Comparison of ENCODE assay signal across 10 cellular contexts in genomic region chr2:218517434-218518206, GRCh38. TPM values are rescaled to one million over a fixed set of nuclear protein-coding genes. Genes with fewer than 3 reads are reported as not detected.
DNase-seq lines count a peak whose midpoint lies in the region; ATAC-seq and TF ChIP-seq lines count a peak whose summit lies in the region.
"Had no signal": no experiment of that assay in that cellular context is flagged by ENCODE, and none has a peak within 500 bp of the region (broad histone marks: within the 10 kb centered on the region; RNA-seq: fewer than 3 reads in every experiment).

No MANE protein-coding gene starts in this region.

- no peak overlapping the region for H4K5ac ChIP-seq in IMR-90 (ENCODE audit: low read depth, low read length)

- CTCF ChIA-PET in IMR-90 (lab: Yijun Ruan, JAX) = no interaction called here

- no peak overlapping the region for H3K18ac ChIP-seq in IMR-90 (ENCODE audit: low read depth, low read length)

- 100% methylated on average over 1 of the region's 5 CpGs; no CpG with 5 or more reads in 1 of the 2 experiments for WGBS in IMR-90 (ENCODE audit: extremely low coverage in 2 of 2, insufficient read length in 1 of 2), 2 experiments

- POLR2A ChIA-PET in IMR-90 (lab: Charles Lee; ENCODE audit: unreplicated experiment) = interaction anchor here (0.7 kb wide), 1 partner anchor 690 kb away, joined by 3 read pairs; no protein-coding TSS in a partner anchor

- no peaks in the 10 kb centered on the region for H3K4me1 ChIP-seq in IMR-90 (ENCODE audit: control insufficient read depth, insufficient read depth, low read length)

- no peak overlapping the region for H2AK9ac ChIP-seq in IMR-90 (replicated peaks; ENCODE audit: low read depth, low read length, poor library complexity)

- H3K4ac ChIP-seq in IMR-90 (ENCODE audit: low read depth, low read length) = no peak overlapping the region

- no TSS peak for BruUV-seq in IMR-90 (replicated peaks; lab: Mats Ljungman, UMichigan)

- no peak for TF ChIP-seq RAD21 in IMR-90 (IDR thresholded peaks at IDR 0.05; ENCODE audit: low read length)

- peaks cover 6% of the 10 kb centered on the region for H3K4me1 Mint-ChIP-seq in stimulated activated memory B cell treated with anti-CD40 and anti-IgM and Interleukin-4, amounts not matched to agents 10 μg/mL and 1 μg/mL and 100 μg/mL, for 72 hours

- H3K27me3 Mint-ChIP-seq in stimulated activated memory B cell treated with anti-CD40 and anti-IgM and Interleukin-4, amounts not matched to agents 10 μg/mL and 1 μg/mL and 100 μg/mL, for 72 hours = no peaks in the 10 kb centered on the region

- H3K4me2 ChIP-seq in IMR-90 (ENCODE audit: low read depth, low read length) = no peak overlapping the region

- H2AFZ ChIP-seq in IMR-90 (replicated peaks; ENCODE audit: low read length, poor library complexity) = no peak overlapping the region

- no peak overlapping the region for H4K91ac ChIP-seq in IMR-90 (ENCODE audit: insufficient read depth, low read depth, low read length)

- H2AK5ac ChIP-seq in IMR-90 (ENCODE audit: low read depth, low read length) = no peak overlapping the region

- H4K20me1 ChIP-seq in IMR-90 (ENCODE audit: insufficient read depth, low read length) = no peaks in the 10 kb centered on the region

- no peak overlapping the region for H2BK20ac ChIP-seq in IMR-90 (ENCODE audit: low read depth, low read length)

- no peak overlapping the region for H3K4me3 ChIP-seq in IMR-90 (ENCODE audit: insufficient read depth, low read depth, low read length)

- peaks cover 0 to 3% of the 10 kb centered on the region in 2 experiments; a peak in 2 of 4 replicates for H3K79me1 ChIP-seq in IMR-90 (ENCODE audit: low read depth in 1 of 2, low read length in 2 of 2)

- no peak overlapping the region for H3K4me3 Mint-ChIP-seq in stimulated activated memory B cell treated with anti-CD40 and anti-IgM and Interleukin-4, amounts not matched to agents 10 μg/mL and 1 μg/mL and 100 μg/mL, for 72 hours

- no peak overlapping the region for H3K9ac ChIP-seq in IMR-90 (ENCODE audit: low read depth, low read length)

- peaks cover 5% of the 10 kb centered on the region for H3K36me3 ChIP-seq in IMR-90 (ENCODE audit: control insufficient read depth, insufficient read depth, low read length)

- H3K9me3 ChIP-seq in IMR-90 (ENCODE audit: control insufficient read depth, insufficient read depth, low read length) = no peaks in the 10 kb centered on the region

- DNase-seq in IMR-90 (no peak), kidney tubule cell (ENCODE audit: low spot score) (peak; percentile 1), AG08396 (ENCODE audit: low spot score) (no peak), NOMO-1 (lab: John Stamatoyannopoulos, UW; ENCODE audit: unreplicated experiment in 2 of 2) (no peak), Right ventricle myocardium inferior (ENCODE audit: missing footprints) (no peak)
- DNase-seq: midbrain, PC-3 had no signal

- no peaks in the 10 kb centered on the region for H3K9me3 Mint-ChIP-seq in stimulated activated memory B cell treated with anti-CD40 and anti-IgM and Interleukin-4, amounts not matched to agents 10 μg/mL and 1 μg/mL and 100 μg/mL, for 72 hours

- H3K9me1 ChIP-seq in IMR-90 (ENCODE audit: insufficient read depth, low read length) = no peaks in the 10 kb centered on the region; the same call in 1 of the 2 replicates

- no peak overlapping the region for H3K23ac ChIP-seq in IMR-90 (ENCODE audit: low read depth, low read length)

- no peaks in the 10 kb centered on the region for H3K27me3 ChIP-seq in IMR-90 (ENCODE audit: control insufficient read depth, insufficient read depth, low read length)

- no peak overlapping the region for H4K8ac ChIP-seq in IMR-90 (ENCODE audit: low read depth in 2 of 2, low read length in 2 of 2)

- no peak for TF ChIP-seq POLR2A in IMR-90 (IDR thresholded peaks at IDR 0.05; ENCODE audit: low read depth, low read length)

- in situ Hi-C loops in IMR-90 (cut with MboI; ENCODE audit: low sequenced_read_pairs) = no loop called here

- H3K14ac ChIP-seq in IMR-90 (replicated peaks; ENCODE audit: low read depth, low read length) = no peak overlapping the region

- no peak for TF ChIP-seq CTCF in IMR-90 (conservative IDR thresholded peaks at IDR 0.05; ENCODE audit: low read depth, low read length)

- no peak overlapping the region for H2BK120ac ChIP-seq in IMR-90 (ENCODE audit: low read depth, low read length)

- H3K27ac Mint-ChIP-seq in stimulated activated memory B cell treated with anti-CD40 and anti-IgM and Interleukin-4, amounts not matched to agents 10 μg/mL and 1 μg/mL and 100 μg/mL, for 72 hours = no peak overlapping the region

- intact Hi-C loops in IMR-90 (cut with micrococcal nuclease) (no loop called here), Right ventricle myocardium inferior (cut with DNase I) (no loop called here)

- H2BK15ac ChIP-seq in IMR-90 (ENCODE audit: low read depth, low read length) = no peak overlapping the region

- no peak overlapping the region for H3K56ac ChIP-seq in IMR-90 (ENCODE audit: extremely low read depth, insufficient read depth, low read length)

- H3K27ac ChIP-seq in IMR-90 (ENCODE audit: insufficient read depth, low read length) = no peak overlapping the region

- ATAC-seq in GM18502 (IDR thresholded peaks at IDR 0.05; ENCODE audit: poor library complexity, unreplicated experiment) = peak; percentile 75
- peak; percentile 56 for ATAC-seq in GM21737 (IDR thresholded peaks at IDR 0.05; ENCODE audit: unreplicated experiment)
- ATAC-seq in IMR-90 (ENCODE audit: low read depth) = no peak
- ATAC-seq in Right ventricle myocardium inferior = no peak
- no peak for ATAC-seq in stimulated activated memory B cell treated with anti-CD40 and anti-IgM and Interleukin-4, amounts not matched to agents 10 μg/mL and 1 μg/mL and 100 μg/mL, for 72 hours
- ATAC-seq: PC-3 had no signal

- H3K36me3 Mint-ChIP-seq in stimulated activated memory B cell treated with anti-CD40 and anti-IgM and Interleukin-4, amounts not matched to agents 10 μg/mL and 1 μg/mL and 100 μg/mL, for 72 hours = peaks cover 61% of the 10 kb centered on the region

- dilution Hi-C loops in IMR-90 (cut with HindIII; ENCODE audit: low sequenced_read_pairs, unreplicated experiment) = no loop called here

- no peak overlapping the region for H2BK5ac ChIP-seq in IMR-90 (ENCODE audit: low read depth, low read length, poor library complexity, severe bottlenecking)

TF ChIP-seq in IMR-90, 13 proteins besides CTCF, POLR2A, EP300 and RAD21:
- no peak for TF ChIP-seq MAFK (IDR thresholded peaks at IDR 0.05; ENCODE audit: low read depth, low read length)
- TF ChIP-seq CEBPB (IDR thresholded peaks at IDR 0.05; ENCODE audit: low read depth, low read length) = peak; percentile 3; the same call in 1 of the 2 replicates

RNA-seq across cellular contexts. Expression of gene USP37, which starts 50.5 kb away (rescaled TPM):
- total RNA-seq in IMR-90 (2012; rRNA removed) (6.5 and 7.5 TPM in 2 replicates), Right ventricle myocardium inferior (7.0 TPM)
- 1.2 and 1.6 TPM in 2 replicates for polyA plus RNA-seq in IMR-90 (2012; rRNA removed)
- polyA plus RNA-seq in IMR-90 (2012; cell fraction: cytosol; rRNA removed) = 0.25 and 0.26 TPM in 2 replicates
- polyA plus RNA-seq in IMR-90 (2012; cell fraction: nucleus; rRNA removed; ENCODE audit: low replicate concordance) = 0.30 and 3.2 TPM in 2 replicates

RNA-seq across cellular contexts. Expression of gene CNOT9, which starts 51.0 kb away (rescaled TPM):
- total RNA-seq in IMR-90 (2012; rRNA removed) = 70.5 and 71.0 TPM in 2 replicates
- polyA plus RNA-seq in IMR-90 (2012; rRNA removed) = 33.1 and 35.2 TPM in 2 replicates
- 18.7 and 26.1 TPM in 2 replicates for polyA plus RNA-seq in IMR-90 (2012; cell fraction: cytosol; rRNA removed)
- 32.9 and 63.7 TPM in 2 replicates for polyA plus RNA-seq in IMR-90 (2012; cell fraction: nucleus; rRNA removed; ENCODE audit: low replicate concordance)
- total RNA-seq in Right ventricle myocardium inferior = 15.7 TPM

Comparison
In these comparisons a context has a peak if more than half of its experiments do, and no peak if none do; other contexts are left out.
1. ATAC-seq: peak in GM18502 (single experiment) and GM21737 (single experiment); none in IMR-90 (single experiment), Right ventricle myocardium inferior (single experiment) and stimulated activated memory B cell treated with anti-CD40 and anti-IgM and Interleukin-4, amounts not matched to agents 10 μg/mL and 1 μg/mL and 100 μg/mL, for 72 hours (single experiment).